Comparison of ENCODE assay signal across 8 cellular contexts in genomic region chr1:102550729-102551384, GRCh38.
DNase-seq lines count a peak whose midpoint lies in the region; ATAC-seq, FAIRE-seq and TF ChIP-seq lines count a peak whose summit lies in the region.

No MANE protein-coding gene starts in this region.

- H3K4me3 Mint-ChIP-seq in naive thymus-derived CD4-positive, alpha-beta T cell: no peak overlapping the region

- intact Hi-C loops in naive thymus-derived CD4-positive, alpha-beta T cell (cut with micrococcal nuclease): no loop called here

- no peaks in the 10 kb centered on the region for H3K4me1 ChIP-seq in naive thymus-derived CD4-positive, alpha-beta T cell (ENCODE audit: control insufficient read depth in 2 of 2, insufficient read depth in 2 of 2, low read length in 2 of 2)

- ATAC-seq in GM19463 (IDR thresholded peaks at IDR 0.05; ENCODE audit: unreplicated experiment): peak; percentile 56
- ATAC-seq in naive thymus-derived CD4-positive, alpha-beta T cell: no peak
- ATAC-seq in HG02981 (IDR thresholded peaks at IDR 0.05; ENCODE audit: unreplicated experiment): no peak
- no peak for ATAC-seq in GM19397 (IDR thresholded peaks at IDR 0.05; ENCODE audit: unreplicated experiment)

- H3K4me3 ChIP-seq in H7 (ENCODE audit: insufficient read depth, low read depth, low read length): no peak overlapping the region
- H3K4me3 ChIP-seq in naive thymus-derived CD4-positive, alpha-beta T cell (ENCODE audit: low read length): no peak overlapping the region

- no peak overlapping the region for H3K27ac Mint-ChIP-seq in naive thymus-derived CD4-positive, alpha-beta T cell

- CTCF ChIA-PET in naive thymus-derived CD4-positive, alpha-beta T cell (lab: Charles Lee): no interaction called here

- no peaks in the 10 kb centered on the region for H3K4me1 Mint-ChIP-seq in naive thymus-derived CD4-positive, alpha-beta T cell

- no peak for FAIRE-seq in D721Med (lab: Jason Lieb, UNC)

- H3K36me3 Mint-ChIP-seq in naive thymus-derived CD4-positive, alpha-beta T cell: no peaks in the 10 kb centered on the region

- H3K9me3 Mint-ChIP-seq in naive thymus-derived CD4-positive, alpha-beta T cell: peaks cover 2 to 38% (median 16%) of the 10 kb centered on the region in 11 donors

- H3K27me3 ChIP-seq in H7 (ENCODE audit: control insufficient read depth, insufficient read depth, low read length): no peaks in the 10 kb centered on the region
- H3K27me3 ChIP-seq in naive thymus-derived CD4-positive, alpha-beta T cell (ENCODE audit: control insufficient read depth in 2 of 2, insufficient read depth in 2 of 2, low read length in 2 of 2): no peaks in the 10 kb centered on the region

- H3K36me3 ChIP-seq in H7 (replicated peaks; ENCODE audit: control insufficient read depth, insufficient read depth, low read length): no peaks in the 10 kb centered on the region
- no peaks in the 10 kb centered on the region for H3K36me3 ChIP-seq in naive thymus-derived CD4-positive, alpha-beta T cell (ENCODE audit: control insufficient read depth in 2 of 3, insufficient read depth in 3 of 3, low read length in 3 of 3)

- TF ChIP-seq CTCF in D721Med (IDR thresholded peaks at IDR 0.05; ENCODE audit: insufficient read depth, missing control alignments): peak; percentile 2

- POLR2A ChIA-PET in naive thymus-derived CD4-positive, alpha-beta T cell (lab: Charles Lee): no interaction called here

- H3K27me3 Mint-ChIP-seq in naive thymus-derived CD4-positive, alpha-beta T cell: no peaks in the 10 kb centered on the region

- DNase-seq in D721Med (ENCODE audit: insufficient read length, low spot score) (no peak), OCI-M1 (lab: John Stamatoyannopoulos, UW) (peak; percentile 51), foreskin melanocyte (peak; percentile 6), H7 (no peak)
- no peak for DNase-seq in naive thymus-derived CD4-positive, alpha-beta T cell

- no peak overlapping the region for H3K27ac ChIP-seq in naive thymus-derived CD4-positive, alpha-beta T cell (ENCODE audit: low read depth, low read length)

- no peaks in the 10 kb centered on the region for H3K9me3 ChIP-seq in naive thymus-derived CD4-positive, alpha-beta T cell (ENCODE audit: control insufficient read depth in 2 of 3, low read length in 3 of 3)

Comparison
In these comparisons a context has a peak if more than half of its experiments do, and no peak if none do; other contexts are left out.
1. DNase-seq: peak in OCI-M1 (single experiment) and foreskin melanocyte (single experiment); none in D721Med (single experiment), H7 (single experiment) and naive thymus-derived CD4-positive, alpha-beta T cell (0 of 9).